Comparison of ENCODE assay signal across 13 cellular contexts in the genomic region with DNA sequence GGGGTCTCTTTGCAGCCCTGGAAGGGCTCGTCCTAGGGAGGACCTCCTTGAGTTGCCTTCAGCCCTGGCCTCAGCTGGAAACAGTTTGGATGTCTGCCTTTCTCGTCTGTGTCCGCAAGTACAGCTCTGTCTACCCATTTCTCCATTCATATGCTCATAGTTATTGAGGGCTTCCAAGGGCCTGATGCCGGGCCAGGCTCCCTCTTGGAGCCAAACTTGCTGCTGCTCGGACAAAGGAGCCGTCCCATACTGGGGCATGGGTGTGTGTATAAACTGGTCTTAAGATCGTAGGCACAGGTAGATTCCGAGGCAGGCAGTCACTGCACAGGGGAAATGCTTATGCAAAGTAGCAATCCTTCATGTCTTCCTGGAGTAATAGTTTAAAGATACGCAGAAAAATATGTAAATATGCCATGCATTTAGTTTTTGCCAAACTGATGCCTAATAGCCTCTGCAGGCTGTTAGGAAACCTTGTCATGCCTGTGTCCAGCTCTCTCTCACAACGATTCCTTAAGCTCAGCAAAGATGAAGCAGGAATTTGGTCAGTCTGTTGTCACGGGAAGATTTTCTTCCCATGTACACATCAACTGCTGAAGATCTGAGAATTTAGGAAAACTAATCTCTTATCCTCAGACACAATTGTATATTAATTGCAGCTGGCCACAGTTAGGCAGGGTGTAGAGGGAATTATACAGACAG.
A peak's percentile ranks its signal among the peaks of the same experiment; 100 is the strongest.
DNase-seq lines count a peak whose midpoint lies in the region; ATAC-seq and TF ChIP-seq lines count a peak whose summit lies in the region.
"Had no signal": no experiment of that assay in that cellular context is flagged by ENCODE, and none has a peak within 500 bp of the region (broad histone marks: within the 10 kb centered on the region; RNA-seq: fewer than 3 reads in every experiment).

No MANE protein-coding gene starts in this region.

- H3K27ac Mint-ChIP-seq in osteocyte (ENCODE audit: unreplicated experiment), result peak overlapping the region; percentile 82
- H3K27ac Mint-ChIP-seq in activated CD4-positive, alpha-beta memory T cell treated with anti-CD3 and anti-CD28 coated beads, Interleukin-2, amount 10 ng/mL, durations not matched to agents 7 days and 5 days, result no peak overlapping the region

- no peaks in the 10 kb centered on the region for H3K9me3 ChIP-seq in heart left ventricle
- no peaks in the 10 kb centered on the region for H3K9me3 ChIP-seq in esophagus muscularis mucosa
- no peaks in the 10 kb centered on the region for H3K9me3 ChIP-seq in vagina
- H3K9me3 ChIP-seq: A549 had no signal

- H3K4me3 ChIP-seq in heart left ventricle (no peak overlapping the region), esophagus muscularis mucosa (peak overlapping the region in 3 of 4 donors; percentile 33 to 43 (median 39)), vagina (peak overlapping the region in 1 of 2 donors; percentile 8)
- H3K4me3 ChIP-seq: A549 had no signal

- peaks cover 8% of the 10 kb centered on the region for H3K36me3 Mint-ChIP-seq in osteocyte (ENCODE audit: unreplicated experiment)
- H3K36me3 Mint-ChIP-seq in activated CD4-positive, alpha-beta memory T cell treated with anti-CD3 and anti-CD28 coated beads, Interleukin-2, amount 10 ng/mL, durations not matched to agents 7 days and 5 days (ENCODE audit: low read depth), result no peaks in the 10 kb centered on the region

- H3K4me1 ChIP-seq in heart left ventricle (peaks cover 6 to 80% (median 55%) of the 10 kb centered on the region in 12 donors), esophagus muscularis mucosa (peaks cover 69 to 92% (median 81%) of the 10 kb centered on the region in 4 donors), vagina (peaks cover 54% of the 10 kb centered on the region)

- H3K27me3 Mint-ChIP-seq in osteocyte (ENCODE audit: unreplicated experiment), result no peaks in the 10 kb centered on the region
- H3K27me3 Mint-ChIP-seq in activated CD4-positive, alpha-beta memory T cell treated with anti-CD3 and anti-CD28 coated beads, Interleukin-2, amount 10 ng/mL, durations not matched to agents 7 days and 5 days, result peaks cover 10% of the 10 kb centered on the region

- WGBS in heart left ventricle, 4 donors, result 45 to 57% (median 53%) methylated on average over 11 of the region's 11 CpGs
- WGBS in esophagus muscularis mucosa, result 49% methylated on average over 11 of the region's 11 CpGs

- H3K27ac ChIP-seq in heart left ventricle (peak overlapping the region in 10 of 12 donors; percentile 2 to 87 (median 60)), esophagus muscularis mucosa (replicated peaks in 1 of 4) (peak overlapping the region; percentile 79 to 90 (median 86)), vagina (peak overlapping the region; percentile 64)
- H3K27ac ChIP-seq: epithelial cell of prostate had no signal

- TF ChIP-seq CTCF in heart left ventricle (IDR thresholded peaks at IDR 0.05) (no peak), esophagus muscularis mucosa (IDR thresholded peaks at IDR 0.05) (no peak), osteocyte (IDR thresholded peaks at IDR 0.05) (no peak), vagina (IDR thresholded peaks at IDR 0.05) (no peak)

- H3K27me3 ChIP-seq in heart left ventricle, result no peaks in the 10 kb centered on the region
- H3K27me3 ChIP-seq in esophagus muscularis mucosa, result no peaks in the 10 kb centered on the region
- no peaks in the 10 kb centered on the region for H3K27me3 ChIP-seq in vagina

- POLR2A ChIA-PET in activated CD4-positive, alpha-beta memory T cell treated with anti-CD3 and anti-CD28 coated beads, Interleukin-2, amount 10 ng/mL, durations not matched to agents 7 days and 5 days (lab: Charles Lee), result no interaction called here

- CTCF ChIA-PET in activated CD4-positive, alpha-beta memory T cell treated with anti-CD3 and anti-CD28 coated beads, Interleukin-2, amount 10 ng/mL, durations not matched to agents 7 days and 5 days (lab: Charles Lee), result no interaction called here

- DNase-seq in heart left ventricle, result peak in 1 of 5 donors; percentile 33
- DNase-seq in Right ventricle myocardium superior, result no peak
- no peak for DNase-seq in esophagus muscularis mucosa (ENCODE audit: extremely low spot score)
- no peak for DNase-seq in osteocyte (ENCODE audit: extremely low spot score, unreplicated experiment)
- no peak for DNase-seq in vagina (ENCODE audit: extremely low spot score in 2 of 2)
- no peak for DNase-seq in activated CD4-positive, alpha-beta memory T cell treated with anti-CD3 and anti-CD28 coated beads, Interleukin-2, amount 10 ng/mL, durations not matched to agents 7 days and 5 days
- no peak for DNase-seq in HuH-7 (ENCODE audit: low spot score)
- DNase-seq: activated CD4-positive, alpha-beta T cell treated with anti-CD3 and anti-CD28 coated beads for 48 hours; DMS 273 treated with DMSO at 0.1 percent for 48 hours; NCI-H2081 had no signal

- peaks cover 42% of the 10 kb centered on the region for H3K4me1 Mint-ChIP-seq in osteocyte (ENCODE audit: unreplicated experiment)
- no peaks in the 10 kb centered on the region for H3K4me1 Mint-ChIP-seq in activated CD4-positive, alpha-beta memory T cell treated with anti-CD3 and anti-CD28 coated beads, Interleukin-2, amount 10 ng/mL, durations not matched to agents 7 days and 5 days

- H3K9me3 Mint-ChIP-seq in osteocyte (ENCODE audit: unreplicated experiment), result no peaks in the 10 kb centered on the region
- no peaks in the 10 kb centered on the region for H3K9me3 Mint-ChIP-seq in activated CD4-positive, alpha-beta memory T cell treated with anti-CD3 and anti-CD28 coated beads, Interleukin-2, amount 10 ng/mL, durations not matched to agents 7 days and 5 days

- no peak for TF ChIP-seq EP300 in esophagus muscularis mucosa (IDR thresholded peaks at IDR 0.05)

- ATAC-seq in heart left ventricle, result no peak
- no peak for ATAC-seq in Right ventricle myocardium superior (ENCODE audit: poor library complexity)
- no peak for ATAC-seq in HG03139 (IDR thresholded peaks at IDR 0.05; ENCODE audit: unreplicated experiment)
- ATAC-seq: A549 had no signal

- peaks cover 0 to 10% (median 0%) of the 10 kb centered on the region in 9 donors for H3K36me3 ChIP-seq in heart left ventricle
- peaks cover 0 to 10% (median 0%) of the 10 kb centered on the region in 4 donors for H3K36me3 ChIP-seq in esophagus muscularis mucosa
- no peaks in the 10 kb centered on the region for H3K36me3 ChIP-seq in vagina

- TF ChIP-seq POLR2A in heart left ventricle (IDR thresholded peaks at IDR 0.05) (no peak), esophagus muscularis mucosa (IDR thresholded peaks at IDR 0.05; ENCODE audit: low read depth) (no peak), vagina (IDR thresholded peaks at IDR 0.05) (no peak)

- peak overlapping the region; percentile 18 for H3K4me3 Mint-ChIP-seq in osteocyte (ENCODE audit: unreplicated experiment)
- H3K4me3 Mint-ChIP-seq in activated CD4-positive, alpha-beta memory T cell treated with anti-CD3 and anti-CD28 coated beads, Interleukin-2, amount 10 ng/mL, durations not matched to agents 7 days and 5 days, result no peak overlapping the region

- intact Hi-C loops in heart left ventricle (cut with DNase I) (loop anchor here in 1 of 10 donors (5.0 kb wide), 1 partner anchor 53 kb away; no protein-coding TSS in a partner anchor), Right ventricle myocardium superior (cut with DNase I) (no loop called here), esophagus muscularis mucosa (cut with DNase I) (no loop called here), vagina (cut with DNase I) (no loop called here)

Comparison
In these comparisons a context has a peak if more than half of its experiments do, and no peak if none do; other contexts are left out.
1. H3K4me3 ChIP-seq: peak in esophagus muscularis mucosa (3 of 4); none in heart left ventricle (0 of 12).
2. Peak in every context shown above with its lines, with median percentiles within 50 percentile points of each other: H3K27ac ChIP-seq.